Comparison of ENCODE assay signal across 32 cellular contexts in genomic region chr4:56243107-56243506, GRCh38.
"Had no signal": no experiment of that assay in that cellular context is flagged by ENCODE, and none has a peak within 500 bp of the region (broad histone marks: within the 10 kb centered on the region; RNA-seq: fewer than 3 reads in every experiment).

No MANE protein-coding gene starts in this region.

- H3K27ac ChIP-seq: adrenal gland, body of pancreas, breast epithelium, Peyer's patch, SJSA1, VCaP had no signal

- H3K27me3 ChIP-seq: adrenal gland, body of pancreas, breast epithelium, Peyer's patch, SJSA1 had no signal

- ATAC-seq: activated naive CD4-positive, alpha-beta T cell treated with anti-CD3 and anti-CD28 coated beads, Interleukin-2, amount 50 U/mL, for 72 hours; activated T-cell treated with anti-CD3 and anti-CD28 coated beads, Interleukin-2, amount 50 U/mL, for 4 hours; body of pancreas; PC-3 had no signal

- H3K36me3 ChIP-seq: adrenal gland, breast epithelium, Peyer's patch, SJSA1 had no signal

- H3K9me3 ChIP-seq: adrenal gland, body of pancreas, breast epithelium, Peyer's patch, SJSA1 had no signal

- H3K4me1 ChIP-seq: adrenal gland, breast epithelium, SJSA1 had no signal

- DNase-seq: activated B cell treated with CpG ODN at 0.5 μM for 24 hours; activated CD4-positive, alpha-beta memory T cell treated with anti-CD3 and anti-CD28 coated beads for 36 hours; activated CD4-positive, alpha-beta T cell treated with anti-CD3 and anti-CD28 coated beads for 4 hours; activated CD4-positive, alpha-beta T cell treated with anti-CD3 and anti-CD28 coated beads, Interleukin-2, amount 50 U/mL, for 1 hour; activated CD4-positive, CD25-positive, alpha-beta regulatory T cell treated with anti-CD3 and anti-CD28 coated beads, Interleukin-2, amount 50 U/mL, for 72 hours; activated CD8-positive, alpha-beta memory T cell treated with anti-CD3 and anti-CD28 coated beads, Interleukin-2, amount 50 U/mL, for 4 hours; activated gamma-delta T cell treated with Interleukin-2 at 50 U/mL for 16 hours; activated naive CD4-positive, alpha-beta T cell treated with anti-CD3 and anti-CD28 coated beads for 36 hours; activated T-cell treated with anti-CD3 and anti-CD28 coated beads for 4 hours; activated T-cell treated with anti-CD3 and anti-CD28 coated beads, Interleukin-2, amount 50 U/mL, for 4 hours; adrenal gland; body of pancreas; Karpas-422; NCI-H1105; NCI-H1436; NCI-H1694 treated with DMSO at 0.1 percent for 48 hours; NCI-H2029; NCI-H345; NCI-H524 treated with DMSO at 0.1 percent for 48 hours; NK-92 treated with Interleukin-12 subunit alpha and Interleukin-12 subunit beta, amount 100 ng/mL, for 24 hours; PC-3; Peyer's patch; RPMI8226; SHP77 treated with DMSO at 0.1 percent for 48 hours; SW 1271; T-helper 1 cell; T-helper 2 cell; T-helper 9 cell had no signal

- H3K4me3 ChIP-seq: adrenal gland, body of pancreas, breast epithelium, Peyer's patch, SJSA1 had no signal
